ENCODE assay signal across 1 cellular context in genomic region chr17:82287849-82288601, GRCh38.
TF ChIP-seq lines count a peak whose summit lies in the region.

No MANE protein-coding gene starts in this region.

TF ChIP-seq in HepG2, 621 proteins besides CTCF, POLR2A, EP300 and RAD21 (continued from another document and continues in another):
- TF ChIP-seq HOXD1 (CRISPR knock-in tag; IDR thresholded peaks at IDR 0.05) (no peak), NR2F2 (IDR thresholded peaks at IDR 0.05; ENCODE audit: borderline replicate concordance, low read depth) (no peak; the same call in 1 of the 2 replicates), BRCA1 (CRISPR knock-in tag; IDR thresholded peaks at IDR 0.05) (no peak), ZNF496 (CRISPR knock-in tag; IDR thresholded peaks at IDR 0.05; ENCODE audit: insufficient replicate concordance) (no peak), ZNF343 (CRISPR knock-in tag; IDR thresholded peaks at IDR 0.05) (0 out of 2 replicates have a peak, but pooled peaks have one; percentile 35), HINFP (CRISPR knock-in tag; IDR thresholded peaks at IDR 0.05; ENCODE audit: low read depth) (peak; percentile 89; the same call in 1 of the 2 replicates), ZFP1 (CRISPR knock-in tag; IDR thresholded peaks at IDR 0.05) (peak; percentile 89), ZNF710 (CRISPR knock-in tag; IDR thresholded peaks at IDR 0.05; ENCODE audit: borderline replicate concordance) (peak; percentile 84; the same call in 1 of the 2 replicates), KDM1A (CRISPR knock-in tag; IDR thresholded peaks at IDR 0.05) (peak; percentile 83; the same call in 1 of the 2 replicates), ZNF451 (CRISPR knock-in tag; IDR thresholded peaks at IDR 0.05) (peak; percentile 88; the same call in 1 of the 2 replicates), TOPORS (CRISPR knock-in tag; IDR thresholded peaks at IDR 0.05) (no peak), GMEB2 (CRISPR knock-in tag; IDR thresholded peaks at IDR 0.05; ENCODE audit: low read depth) (no peak), MTERF4 (CRISPR knock-in tag; IDR thresholded peaks at IDR 0.05) (peak; percentile 84; the same call in 1 of the 2 replicates), SP4 (CRISPR knock-in tag; IDR thresholded peaks at IDR 0.05) (peak; percentile 82), IRX3 (CRISPR knock-in tag; IDR thresholded peaks at IDR 0.05; ENCODE audit: borderline replicate concordance, low read depth) (peak; percentile 48; the same call in 1 of the 2 replicates), ZNF652 (CRISPR knock-in tag; IDR thresholded peaks at IDR 0.05; ENCODE audit: borderline replicate concordance, low read depth) (0 out of 2 replicates have a peak, but pooled peaks have one; percentile 36), SRSF4 (IDR thresholded peaks at IDR 0.05; ENCODE audit: low read depth, low read length, poor library complexity, severe bottlenecking) (no peak), ATF7-NPFF (CRISPR knock-in tag; IDR thresholded peaks at IDR 0.05; ENCODE audit: low read depth) (no peak), ZNF768 (CRISPR knock-in tag; IDR thresholded peaks at IDR 0.05) (peak; percentile 8; the same call in 1 of the 2 replicates), JUND (CRISPR knock-in tag; IDR thresholded peaks at IDR 0.05) (peak; percentile 81), ZNF788 (CRISPR knock-in tag; IDR thresholded peaks at IDR 0.05; ENCODE audit: borderline replicate concordance) (peak; percentile 96), ZNF407 (CRISPR knock-in tag; IDR thresholded peaks at IDR 0.05; ENCODE audit: not compliant biosample characterization) (no peak), ZNF354B (CRISPR knock-in tag; IDR thresholded peaks at IDR 0.05) (no peak), ZBED4 (CRISPR knock-in tag; IDR thresholded peaks at IDR 0.05; ENCODE audit: borderline replicate concordance) (peak; percentile 68; the same call in 1 of the 2 replicates), ZNF333 (CRISPR knock-in tag; IDR thresholded peaks at IDR 0.05; ENCODE audit: borderline replicate concordance) (no peak), ZNF550 (CRISPR knock-in tag; IDR thresholded peaks at IDR 0.05; ENCODE audit: borderline replicate concordance) (peak; percentile 71; the same call in 1 of the 2 replicates), NR0B2 (CRISPR knock-in tag; IDR thresholded peaks at IDR 0.05) (0 out of 2 replicates have a peak, but pooled peaks have one; percentile 47), ZNF510 (CRISPR knock-in tag; IDR thresholded peaks at IDR 0.05; ENCODE audit: low read depth) (peak; percentile 79; the same call in 1 of the 2 replicates), ZSCAN9 (CRISPR knock-in tag; IDR thresholded peaks at IDR 0.05; ENCODE audit: borderline replicate concordance) (peak; percentile 87; the same call in 1 of the 2 replicates), TBL1XR1 (IDR thresholded peaks at IDR 0.05; ENCODE audit: borderline replicate concordance, low read length, partially characterized antibody) (peak; percentile 93), ZNF772 (CRISPR knock-in tag; IDR thresholded peaks at IDR 0.05) (peak; percentile 81), NFE2 (CRISPR knock-in tag; IDR thresholded peaks at IDR 0.05) (no peak), TAF15 (IDR thresholded peaks at IDR 0.05; ENCODE audit: low read depth, low read length, poor library complexity, severe bottlenecking) (no peak), ZNF644 (CRISPR knock-in tag; IDR thresholded peaks at IDR 0.05; ENCODE audit: low read depth) (peak; percentile 83), ZNF317 (CRISPR knock-in tag; IDR thresholded peaks at IDR 0.05) (peak; percentile 67; the same call in 1 of the 2 replicates), MLX (CRISPR knock-in tag; IDR thresholded peaks at IDR 0.05) (peak; percentile 99), KLF9 (CRISPR knock-in tag; IDR thresholded peaks at IDR 0.05; ENCODE audit: low read depth) (0 out of 2 replicates have a peak, but pooled peaks have one; percentile 31), ZNF3 (CRISPR knock-in tag; IDR thresholded peaks at IDR 0.05) (peak; percentile 41; the same call in 1 of the 2 replicates), TP53 (CRISPR knock-in tag; conservative IDR thresholded peaks at IDR 0.05) (no peak), POLR2AphosphoS2 (IDR thresholded peaks at IDR 0.05; ENCODE audit: low read depth, low read length) (peak; percentile 93; the same call in 1 of the 2 replicates), ZFP82 (CRISPR knock-in tag; IDR thresholded peaks at IDR 0.05; ENCODE audit: borderline replicate concordance) (no peak), SMC3 (IDR thresholded peaks at IDR 0.05; ENCODE audit: low read length) (peak; percentile 39; the same call in 1 of the 2 replicates), HCFC1 (IDR thresholded peaks at IDR 0.05; ENCODE audit: low read depth, low read length) (no peak), PHF5A (CRISPR knock-in tag; IDR thresholded peaks at IDR 0.05; ENCODE audit: low read depth, unreplicated experiment) (peak; percentile 94)
